In genomic region chr4:48346594-48346993, GRCh38 we compare ENCODE assay signal across 20 cellular contexts. TPM values are rescaled to one million over a fixed set of nuclear protein-coding genes. Genes with fewer than 3 reads are reported as not detected.
DNase-seq lines count a peak whose midpoint lies in the region; ATAC-seq and TF ChIP-seq lines count a peak whose summit lies in the region.
"Had no signal": no experiment of that assay in that cellular context is flagged by ENCODE, and none has a peak within 500 bp of the region (broad histone marks: within the 10 kb centered on the region; RNA-seq: fewer than 3 reads in every experiment).

No MANE protein-coding gene starts in this region.

- no peaks in the 10 kb centered on the region for H3K9me3 ChIP-seq in neural cell (ENCODE audit: low read length)
- no peaks in the 10 kb centered on the region for H3K9me3 ChIP-seq in ovary
- H3K9me3 ChIP-seq: Peyer's patch, tibial artery had no signal

- H3F3A ChIP-seq in neural cell (ENCODE audit: insufficient read depth, low read length, poor library complexity, severe bottlenecking): no peaks in the 10 kb centered on the region

- no peak overlapping the region for H2AFZ ChIP-seq in neural cell (ENCODE audit: low read depth, low read length)

- TF ChIP-seq RAD21 in neural cell (conservative IDR thresholded peaks at IDR 0.05): no peak

- H3K36me3 ChIP-seq in neural cell (ENCODE audit: insufficient read depth, low read length) (no peaks in the 10 kb centered on the region), ovary (no peaks in the 10 kb centered on the region)
- H3K36me3 ChIP-seq: Peyer's patch, tibial artery had no signal

- peaks cover 15% of the 10 kb centered on the region for H3K36me3 Mint-ChIP-seq in activated CD4-positive, alpha-beta T cell treated with anti-CD3 and anti-CD28 coated beads, Interleukin-2, amount 10 ng/mL, durations not matched to agents 24 days and 14 days (ENCODE audit: low read depth)

- no peak overlapping the region for H3K4me2 ChIP-seq in neural cell (ENCODE audit: low read length)
- H3K4me2 ChIP-seq: BLaER1 had no signal

- in situ Hi-C loops in astrocyte of the spinal cord (cut with HindIII; ENCODE audit: low sequenced_read_pairs): no loop called here

- ATAC-seq in GM18511 (IDR thresholded peaks at IDR 0.05; ENCODE audit: unreplicated experiment): no peak
- ATAC-seq: K562; left ventricle myocardium superior; stimulated activated memory B cell treated with anti-CD40 and anti-IgM and Interleukin-4, amounts not matched to agents 10 μg/mL and 1 μg/mL and 100 μg/mL, for 72 hours had no signal

- H4K20me1 ChIP-seq in neural cell (ENCODE audit: insufficient read depth): peaks cover 4% of the 10 kb centered on the region

- H3K27ac ChIP-seq in neural cell (ENCODE audit: low read length) (no peak overlapping the region), ovary (no peak overlapping the region)
- H3K27ac ChIP-seq: BLaER1, coronary artery, HL-60, Peyer's patch, tibial artery had no signal

- H3K9me3 Mint-ChIP-seq in activated CD4-positive, alpha-beta T cell treated with anti-CD3 and anti-CD28 coated beads, Interleukin-2, amount 10 ng/mL, durations not matched to agents 24 days and 14 days: peaks cover under 1% of the 10 kb centered on the region
- H3K9me3 Mint-ChIP-seq: activated T-helper 1 cell treated with anti-CD3 and anti-CD28 coated beads, Interleukin-12 subunit alpha, Interleukin-12 subunit beta, Interleukin-2, Interleukin-4 antibody, amounts not matched to agents 30 ng/mL and 10 ng/mL and 1 ng/mL, durations not matched to agents 14 hours and 24 hours and 36 hours; stimulated activated memory B cell treated with anti-CD40 and anti-IgM and Interleukin-4, amounts not matched to agents 10 μg/mL and 1 μg/mL and 100 μg/mL, for 72 hours had no signal

- H3K27me3 ChIP-seq in neural cell (ENCODE audit: insufficient read depth, low read depth, low read length) (no peaks in the 10 kb centered on the region), ovary (no peaks in the 10 kb centered on the region)
- H3K27me3 ChIP-seq: BLaER1, Peyer's patch, tibial artery had no signal

- no peak for DNase-seq in activated CD4-positive, alpha-beta T cell treated with anti-CD3 and anti-CD28 coated beads, Interleukin-2, amount 10 ng/mL, durations not matched to agents 24 days and 14 days
- no peak for DNase-seq in activated CD4-positive, alpha-beta T cell treated with anti-CD3 and anti-CD28 coated beads for 48 hours
- DNase-seq in LHCN-M2 (ENCODE audit: low read depth): peak; percentile 33
- DNase-seq in astrocyte of the spinal cord (ENCODE audit: low read depth, low spot score): peak; percentile 47
- DNase-seq in ovary: no peak
- DNase-seq in foreskin fibroblast: no peak
- DNase-seq: activated CD4-positive, alpha-beta T cell treated with anti-CD3 and anti-CD28 coated beads, Interleukin-2, amount 50 U/mL, for 48 hours; left ventricle myocardium superior; Peyer's patch; stimulated activated CD4-positive, alpha-beta T cell treated with anti-CD3 and anti-CD28 coated beads, Interleukin-12 subunit alpha, Interleukin-12 subunit beta, amount 100 ng/mL, for 4 hours; tibial artery had no signal

- no peak for TF ChIP-seq POLR2A in ovary (IDR thresholded peaks at IDR 0.05)

- H3K4me3 ChIP-seq in astrocyte of the spinal cord (ENCODE audit: low read depth, low read length): no peak overlapping the region
- H3K4me3 ChIP-seq in neural cell (ENCODE audit: low read length): peak overlapping the region; percentile 87
- no peak overlapping the region for H3K4me3 ChIP-seq in ovary
- no peak overlapping the region for H3K4me3 ChIP-seq in foreskin fibroblast (ENCODE audit: low read depth in 1 of 2, low read length in 2 of 2)
- H3K4me3 ChIP-seq: BLaER1, coronary artery, K562, Peyer's patch, tibial artery had no signal

- TF ChIP-seq CTCF in astrocyte of the spinal cord (IDR thresholded peaks at IDR 0.05; ENCODE audit: low read depth, low read length): no peak
- no peak for TF ChIP-seq CTCF in neural cell (IDR thresholded peaks at IDR 0.05; ENCODE audit: poor library complexity, severe bottlenecking)
- no peak for TF ChIP-seq CTCF in ovary (IDR thresholded peaks at IDR 0.05)
- no peak for TF ChIP-seq CTCF in foreskin fibroblast (IDR thresholded peaks at IDR 0.05; ENCODE audit: low read depth, low read length)

- no peak overlapping the region for H3K9ac ChIP-seq in neural cell (ENCODE audit: low read length)
- H3K9ac ChIP-seq: BLaER1 had no signal

- TF ChIP-seq EP300 in neural cell (conservative IDR thresholded peaks at IDR 0.05; ENCODE audit: poor library complexity, severe bottlenecking) (no peak), ovary (IDR thresholded peaks at IDR 0.05) (no peak)

- no peaks in the 10 kb centered on the region for H3K27me3 Mint-ChIP-seq in activated CD4-positive, alpha-beta T cell treated with anti-CD3 and anti-CD28 coated beads, Interleukin-2, amount 10 ng/mL, durations not matched to agents 24 days and 14 days
- H3K27me3 Mint-ChIP-seq: progenitor cell of endocrine pancreas; stimulated activated memory B cell treated with anti-CD40 and anti-IgM and Interleukin-4, amounts not matched to agents 10 μg/mL and 1 μg/mL and 100 μg/mL, for 72 hours had no signal

- intact Hi-C loops in activated CD4-positive, alpha-beta T cell treated with anti-CD3 and anti-CD28 coated beads, Interleukin-2, amount 10 ng/mL, durations not matched to agents 24 days and 14 days (cut with micrococcal nuclease): loop anchor here (10.0 kb wide), 2 partner anchors 302 to 558 kb away; partner anchors contain the start of gene OCIAD2
- intact Hi-C loops in ovary (cut with DNase I): loop anchor here in 1 of 4 donors (10.0 kb wide), 1 partner anchor 428 kb away; no protein-coding TSS in a partner anchor

- peaks cover 94% of the 10 kb centered on the region for H3K79me2 ChIP-seq in neural cell (replicated peaks; ENCODE audit: insufficient read depth, low read length)

- H3K4me3 Mint-ChIP-seq in activated CD4-positive, alpha-beta T cell treated with anti-CD3 and anti-CD28 coated beads, Interleukin-2, amount 10 ng/mL, durations not matched to agents 24 days and 14 days: peak overlapping the region; percentile 26
- H3K4me3 Mint-ChIP-seq: activated T-helper 1 cell treated with anti-CD3 and anti-CD28 coated beads, Interleukin-12 subunit alpha, Interleukin-12 subunit beta, Interleukin-2, Interleukin-4 antibody, amounts not matched to agents 30 ng/mL and 10 ng/mL and 1 ng/mL, durations not matched to agents 14 hours and 24 hours and 36 hours; stimulated activated memory B cell treated with anti-CD40 and anti-IgM and Interleukin-4, amounts not matched to agents 10 μg/mL and 1 μg/mL and 100 μg/mL, for 72 hours had no signal

- peaks cover 56% of the 10 kb centered on the region for H3K4me1 Mint-ChIP-seq in activated CD4-positive, alpha-beta T cell treated with anti-CD3 and anti-CD28 coated beads, Interleukin-2, amount 10 ng/mL, durations not matched to agents 24 days and 14 days

- H3K4me1 ChIP-seq in ovary (ENCODE audit: insufficient read depth): peaks cover 8% of the 10 kb centered on the region

- H3K9me2 ChIP-seq in neural cell (ENCODE audit: insufficient read depth, low read length): no peaks in the 10 kb centered on the region

- H3K27ac Mint-ChIP-seq in activated CD4-positive, alpha-beta T cell treated with anti-CD3 and anti-CD28 coated beads, Interleukin-2, amount 10 ng/mL, durations not matched to agents 24 days and 14 days: no peak overlapping the region
- H3K27ac Mint-ChIP-seq: activated T-helper 1 cell treated with anti-CD3 and anti-CD28 coated beads, Interleukin-12 subunit alpha, Interleukin-12 subunit beta, Interleukin-2, Interleukin-4 antibody, amounts not matched to agents 30 ng/mL and 10 ng/mL and 1 ng/mL, durations not matched to agents 14 hours and 24 hours and 36 hours; stimulated activated memory B cell treated with anti-CD40 and anti-IgM and Interleukin-4, amounts not matched to agents 10 μg/mL and 1 μg/mL and 100 μg/mL, for 72 hours had no signal

TF ChIP-seq in neural cell, 6 proteins besides CTCF, POLR2A, EP300 and RAD21:
- no peak for TF ChIP-seq EZH2 (IDR thresholded peaks at IDR 0.05; ENCODE audit: borderline replicate concordance, insufficient read depth, low read length, poor library complexity, severe bottlenecking)
- no peak for TF ChIP-seq TAF1 (IDR thresholded peaks at IDR 0.05; ENCODE audit: low read depth)

RNA-seq across cellular contexts. Expression of gene SLAIN2, which starts 5.3 kb away (rescaled TPM):
- total RNA-seq in activated CD4-positive, alpha-beta T cell treated with anti-CD3 and anti-CD28 coated beads, Interleukin-2, amount 10 ng/mL, durations not matched to agents 24 days and 14 days: 77.6 and 80.2 TPM in 2 replicates
- total RNA-seq in LHCN-M2 (2014; rRNA removed): 25.8 and 80.9 TPM in 2 replicates
- 30.7 TPM for polyA plus RNA-seq in LHCN-M2 (2012)
- 18.0 and 43.2 TPM in 2 replicates for polyA plus RNA-seq in neural cell
- 175 and 199 TPM in 2 replicates for polyA minus RNA-seq in neural cell
- 100 to 1,000 TPM in 1 of 7 donors, 10 to 100 TPM in 6; 38.4 to 127 (median 81.7) TPM for total RNA-seq in ovary
- 100 to 1,000 TPM in 1 of 2 donors, 10 to 100 TPM in 1; 38.2 to 133 TPM for polyA plus RNA-seq in ovary

Comparison
In these comparisons a context has a peak if more than half of its experiments do, and no peak if none do; other contexts are left out.
1. DNase-seq: peak in LHCN-M2 (single experiment) and astrocyte of the spinal cord (single experiment); none in activated CD4-positive, alpha-beta T cell treated with anti-CD3 and anti-CD28 coated beads, Interleukin-2, amount 10 ng/mL, durations not matched to agents 24 days and 14 days (single experiment), activated CD4-positive, alpha-beta T cell treated with anti-CD3 and anti-CD28 coated beads for 48 hours (single experiment), ovary (0 of 5) and foreskin fibroblast (0 of 2).